8 cellular contexts compared by ENCODE assay signal in the genomic region with DNA sequence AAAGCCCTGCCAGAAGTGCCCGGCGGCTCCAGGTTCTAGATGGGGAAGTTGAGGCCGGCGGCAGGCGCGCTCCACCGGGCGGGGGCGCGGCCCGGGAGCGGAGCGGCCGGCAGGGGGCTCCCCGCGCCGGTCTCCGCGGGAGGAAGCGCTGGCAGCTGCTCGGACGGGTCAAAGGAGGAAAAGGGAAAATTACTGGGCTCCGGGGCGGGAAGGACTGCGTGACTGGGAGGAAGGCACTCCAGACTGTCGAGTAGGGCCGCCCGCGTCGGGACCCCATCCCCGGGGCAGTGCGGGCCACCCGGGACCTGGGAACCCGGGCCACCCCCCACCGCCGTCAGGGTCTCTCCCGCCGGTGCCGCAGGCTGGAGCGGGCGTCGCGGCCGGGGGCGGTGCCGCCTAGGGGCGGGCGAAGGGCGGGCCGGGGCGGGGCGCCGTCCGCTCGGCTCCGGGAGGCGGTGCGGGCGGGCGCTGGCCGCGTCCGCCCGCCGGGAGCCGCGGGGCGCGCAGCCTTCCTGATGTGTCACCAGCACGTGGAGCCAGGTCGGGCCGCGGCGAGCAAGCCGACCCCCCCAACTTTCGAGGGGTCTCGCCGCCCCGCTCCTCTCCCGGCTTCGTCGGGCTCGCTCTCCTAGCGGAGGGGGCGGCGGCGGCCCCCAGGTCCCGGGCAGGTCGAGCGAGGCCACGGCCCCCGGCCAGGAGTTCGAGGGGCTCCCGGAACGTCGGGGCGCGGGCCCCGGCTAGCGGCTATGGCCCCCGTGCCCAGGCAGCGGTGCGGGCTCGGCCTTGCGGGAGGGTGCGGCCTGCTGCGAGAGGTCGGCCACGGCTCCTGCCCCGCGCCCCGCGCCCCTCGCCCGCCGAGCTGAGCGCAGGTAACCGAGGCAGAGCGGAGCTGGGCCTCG.
DNase-seq lines count a peak whose midpoint lies in the region; ATAC-seq and TF ChIP-seq lines count a peak whose summit lies in the region.

No MANE protein-coding gene starts in this region.

- peak overlapping the region; percentile 58 to 78 (median 75) for H3K4me3 Mint-ChIP-seq in IgD-negative memory B cell
- peak overlapping the region; percentile 63 for H3K4me3 Mint-ChIP-seq in activated naive CD4-positive, alpha-beta T cell treated with anti-CD3 and anti-CD28 coated beads, Interleukin-2, amount 10 ng/mL, durations not matched to agents 7 days and 5 days

- H3K4me1 ChIP-seq in gastroesophageal sphincter (peaks cover 0 to 56% (median 10%) of the 10 kb centered on the region in 3 donors), neuron (ENCODE audit: insufficient read depth, low read length) (no peaks in the 10 kb centered on the region)

- peaks cover 4% of the 10 kb centered on the region for H3K27me3 Mint-ChIP-seq in IgD-negative memory B cell
- peaks cover 64% of the 10 kb centered on the region for H3K27me3 Mint-ChIP-seq in activated naive CD4-positive, alpha-beta T cell treated with anti-CD3 and anti-CD28 coated beads, Interleukin-2, amount 10 ng/mL, durations not matched to agents 7 days and 5 days

- TF ChIP-seq POLR2A in gastroesophageal sphincter (IDR thresholded peaks at IDR 0.05), result peak; percentile 42 to 57

- H3K4me1 Mint-ChIP-seq in IgD-negative memory B cell, result peaks cover 18 to 28% (median 26%) of the 10 kb centered on the region in 3 donors
- H3K4me1 Mint-ChIP-seq in activated naive CD4-positive, alpha-beta T cell treated with anti-CD3 and anti-CD28 coated beads, Interleukin-2, amount 10 ng/mL, durations not matched to agents 7 days and 5 days, result peaks cover 30% of the 10 kb centered on the region

- no peaks in the 10 kb centered on the region for H3K9me3 Mint-ChIP-seq in IgD-negative memory B cell
- no peaks in the 10 kb centered on the region for H3K9me3 Mint-ChIP-seq in activated naive CD4-positive, alpha-beta T cell treated with anti-CD3 and anti-CD28 coated beads, Interleukin-2, amount 10 ng/mL, durations not matched to agents 7 days and 5 days

- H2AFZ ChIP-seq in neuron (ENCODE audit: low read depth, low read length), result peak overlapping the region; percentile 80

- DNase-seq in A172 (ENCODE audit: low spot score) (peak; percentile 77), SHP77 treated with DMSO at 0.1 percent for 48 hours (lab: John Stamatoyannopoulos, UW) (peak; percentile 50), superior temporal gyrus (ENCODE audit: extremely low spot score) (peak; percentile 69)
- peak; percentile 65 for DNase-seq in activated naive CD4-positive, alpha-beta T cell treated with anti-CD3 and anti-CD28 coated beads, Interleukin-2, amount 10 ng/mL, durations not matched to agents 7 days and 5 days

- peak overlapping the region in 1 of 3 donors; percentile 18 for H3K27ac Mint-ChIP-seq in IgD-negative memory B cell
- no peak overlapping the region for H3K27ac Mint-ChIP-seq in activated naive CD4-positive, alpha-beta T cell treated with anti-CD3 and anti-CD28 coated beads, Interleukin-2, amount 10 ng/mL, durations not matched to agents 7 days and 5 days

- H3K36me3 ChIP-seq in gastroesophageal sphincter (no peaks in the 10 kb centered on the region), neuron (ENCODE audit: insufficient read depth, low read length) (no peaks in the 10 kb centered on the region)

- no peak for TF ChIP-seq EP300 in gastroesophageal sphincter (IDR thresholded peaks at IDR 0.05)

- H3K27me3 ChIP-seq in gastroesophageal sphincter (no peaks in the 10 kb centered on the region), neuron (ENCODE audit: insufficient read depth, low read length) (peaks cover 54% of the 10 kb centered on the region)

- no peaks in the 10 kb centered on the region for H3K36me3 Mint-ChIP-seq in IgD-negative memory B cell
- H3K36me3 Mint-ChIP-seq in activated naive CD4-positive, alpha-beta T cell treated with anti-CD3 and anti-CD28 coated beads, Interleukin-2, amount 10 ng/mL, durations not matched to agents 7 days and 5 days, result no peaks in the 10 kb centered on the region

- H3K27ac ChIP-seq in gastroesophageal sphincter, result peak overlapping the region; percentile 64 to 96 (median 94)

- ATAC-seq in GM18498 (IDR thresholded peaks at IDR 0.05; ENCODE audit: unreplicated experiment) (peak; percentile 72), gastroesophageal sphincter (peak; percentile 94)

- peak overlapping the region; percentile 60 to 88 for H3K4me3 ChIP-seq in gastroesophageal sphincter
- peak overlapping the region; percentile 46 for H3K4me3 ChIP-seq in neuron (ENCODE audit: low read length)

- TF ChIP-seq CTCF in gastroesophageal sphincter (IDR thresholded peaks at IDR 0.05), result peak in 3 of 4 experiments; percentile 95 to 98 (median 97)

- H3K9me3 ChIP-seq in gastroesophageal sphincter, result no peaks in the 10 kb centered on the region
- peaks cover 2% of the 10 kb centered on the region for H3K9me3 ChIP-seq in neuron (ENCODE audit: low read length)

- CTCF ChIA-PET in activated naive CD4-positive, alpha-beta T cell treated with anti-CD3 and anti-CD28 coated beads, Interleukin-2, amount 10 ng/mL, durations not matched to agents 7 days and 5 days (lab: Charles Lee), result interaction anchor here (1.0 to 4.2 kb wide), 2 partner anchors 283 to 285 kb away, joined by 5 to 22 read pairs; no protein-coding TSS in a partner anchor

- 0% methylated on average over 4 of the region's 120 CpGs; no CpG with 5 or more reads in 1 of the 2 donors for WGBS in gastroesophageal sphincter (ENCODE audit: low coverage in 1 of 2), 2 donors

Comparison
In these comparisons a context has a peak if more than half of its experiments do, and no peak if none do; other contexts are left out.
1. Peak in every context shown above with its lines: DNase-seq, ATAC-seq, H3K4me3 ChIP-seq and H3K27ac ChIP-seq.